ENCODE assay signal across 1 cellular context in the genomic region with DNA sequence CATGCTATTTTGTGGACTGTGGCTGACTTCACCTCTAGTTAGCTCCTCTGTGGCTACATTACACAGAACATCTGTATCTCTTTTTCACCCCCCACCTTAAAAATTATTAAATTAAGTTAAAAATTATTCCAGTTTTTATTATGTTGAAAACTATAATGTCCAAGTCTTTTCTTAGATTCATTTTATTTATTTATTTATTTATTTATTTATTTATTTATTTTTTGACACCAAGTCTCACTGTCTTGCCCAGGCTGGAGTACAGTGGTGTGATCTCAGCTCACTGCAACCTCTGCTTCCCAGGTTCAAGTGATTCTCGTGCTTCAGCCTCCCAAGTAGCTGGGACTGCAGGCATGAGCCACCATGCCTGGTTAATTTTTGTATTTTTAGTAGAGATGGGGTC.
A peak's percentile ranks its signal among the peaks of the same experiment; 100 is the strongest.
TF ChIP-seq lines count a peak whose summit lies in the region.

No MANE protein-coding gene starts in this region.

TF ChIP-seq in HEK293, 187 proteins besides CTCF, POLR2A, EP300 and RAD21:
- peak; percentile 29 for TF ChIP-seq ZNF654 (tag by site-specific recombination; IDR thresholded peaks at IDR 0.05; ENCODE audit: low read depth)
- peak; percentile 61 for TF ChIP-seq ZNF555 (tag by site-specific recombination; conservative IDR thresholded peaks at IDR 0.05)
- TF ChIP-seq ZNF394 (tag by site-specific recombination; IDR thresholded peaks at IDR 0.05; ENCODE audit: borderline replicate concordance) = peak; percentile 91
- peak; percentile 62 for TF ChIP-seq ZBTB8A (tag by site-specific recombination; IDR thresholded peaks at IDR 0.05)
- TF ChIP-seq, protein P1, sequence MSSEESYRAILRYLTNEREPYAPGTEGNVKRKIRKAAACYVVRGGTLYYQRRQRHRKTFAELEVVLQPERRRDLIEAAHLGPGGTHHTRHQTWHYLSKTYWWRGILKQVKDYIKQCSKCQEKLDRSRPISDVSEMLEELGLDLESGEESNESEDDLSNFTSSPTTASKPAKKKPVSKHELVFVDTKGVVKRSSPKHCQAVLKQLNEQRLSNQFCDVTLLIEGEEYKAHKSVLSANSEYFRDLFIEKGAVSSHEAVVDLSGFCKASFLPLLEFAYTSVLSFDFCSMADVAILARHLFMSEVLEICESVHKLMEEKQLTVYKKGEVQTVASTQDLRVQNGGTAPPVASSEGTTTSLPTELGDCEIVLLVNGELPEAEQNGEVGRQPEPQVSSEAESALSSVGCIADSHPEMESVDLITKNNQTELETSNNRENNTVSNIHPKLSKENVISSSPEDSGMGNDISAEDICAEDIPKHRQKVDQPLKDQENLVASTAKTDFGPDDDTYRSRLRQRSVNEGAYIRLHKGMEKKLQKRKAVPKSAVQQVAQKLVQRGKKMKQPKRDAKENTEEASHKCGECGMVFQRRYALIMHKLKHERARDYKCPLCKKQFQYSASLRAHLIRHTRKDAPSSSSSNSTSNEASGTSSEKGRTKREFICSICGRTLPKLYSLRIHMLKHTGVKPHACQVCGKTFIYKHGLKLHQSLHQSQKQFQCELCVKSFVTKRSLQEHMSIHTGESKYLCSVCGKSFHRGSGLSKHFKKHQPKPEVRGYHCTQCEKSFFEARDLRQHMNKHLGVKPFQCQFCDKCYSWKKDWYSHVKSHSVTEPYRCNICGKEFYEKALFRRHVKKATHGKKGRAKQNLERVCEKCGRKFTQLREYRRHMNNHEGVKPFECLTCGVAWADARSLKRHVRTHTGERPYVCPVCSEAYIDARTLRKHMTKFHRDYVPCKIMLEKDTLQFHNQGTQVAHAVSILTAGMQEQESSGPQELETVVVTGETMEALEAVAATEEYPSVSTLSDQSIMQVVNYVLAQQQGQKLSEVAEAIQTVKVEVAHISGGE (tag by site-specific recombination; conservative IDR thresholded peaks at IDR 0.05; ENCODE audit: low read depth) = peak; percentile 58; the same call in 1 of the 2 replicates
- TF ChIP-seq ZNF433 (tag by site-specific recombination; IDR thresholded peaks at IDR 0.05; ENCODE audit: low read depth) = peak; percentile 65
- TF ChIP-seq, protein P2, sequence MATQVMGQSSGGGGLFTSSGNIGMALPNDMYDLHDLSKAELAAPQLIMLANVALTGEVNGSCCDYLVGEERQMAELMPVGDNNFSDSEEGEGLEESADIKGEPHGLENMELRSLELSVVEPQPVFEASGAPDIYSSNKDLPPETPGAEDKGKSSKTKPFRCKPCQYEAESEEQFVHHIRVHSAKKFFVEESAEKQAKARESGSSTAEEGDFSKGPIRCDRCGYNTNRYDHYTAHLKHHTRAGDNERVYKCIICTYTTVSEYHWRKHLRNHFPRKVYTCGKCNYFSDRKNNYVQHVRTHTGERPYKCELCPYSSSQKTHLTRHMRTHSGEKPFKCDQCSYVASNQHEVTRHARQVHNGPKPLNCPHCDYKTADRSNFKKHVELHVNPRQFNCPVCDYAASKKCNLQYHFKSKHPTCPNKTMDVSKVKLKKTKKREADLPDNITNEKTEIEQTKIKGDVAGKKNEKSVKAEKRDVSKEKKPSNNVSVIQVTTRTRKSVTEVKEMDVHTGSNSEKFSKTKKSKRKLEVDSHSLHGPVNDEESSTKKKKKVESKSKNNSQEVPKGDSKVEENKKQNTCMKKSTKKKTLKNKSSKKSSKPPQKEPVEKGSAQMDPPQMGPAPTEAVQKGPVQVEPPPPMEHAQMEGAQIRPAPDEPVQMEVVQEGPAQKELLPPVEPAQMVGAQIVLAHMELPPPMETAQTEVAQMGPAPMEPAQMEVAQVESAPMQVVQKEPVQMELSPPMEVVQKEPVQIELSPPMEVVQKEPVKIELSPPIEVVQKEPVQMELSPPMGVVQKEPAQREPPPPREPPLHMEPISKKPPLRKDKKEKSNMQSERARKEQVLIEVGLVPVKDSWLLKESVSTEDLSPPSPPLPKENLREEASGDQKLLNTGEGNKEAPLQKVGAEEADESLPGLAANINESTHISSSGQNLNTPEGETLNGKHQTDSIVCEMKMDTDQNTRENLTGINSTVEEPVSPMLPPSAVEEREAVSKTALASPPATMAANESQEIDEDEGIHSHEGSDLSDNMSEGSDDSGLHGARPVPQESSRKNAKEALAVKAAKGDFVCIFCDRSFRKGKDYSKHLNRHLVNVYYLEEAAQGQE (tag by site-specific recombination; IDR thresholded peaks at IDR 0.05) = peak; percentile 49
- TF ChIP-seq, protein P3, sequence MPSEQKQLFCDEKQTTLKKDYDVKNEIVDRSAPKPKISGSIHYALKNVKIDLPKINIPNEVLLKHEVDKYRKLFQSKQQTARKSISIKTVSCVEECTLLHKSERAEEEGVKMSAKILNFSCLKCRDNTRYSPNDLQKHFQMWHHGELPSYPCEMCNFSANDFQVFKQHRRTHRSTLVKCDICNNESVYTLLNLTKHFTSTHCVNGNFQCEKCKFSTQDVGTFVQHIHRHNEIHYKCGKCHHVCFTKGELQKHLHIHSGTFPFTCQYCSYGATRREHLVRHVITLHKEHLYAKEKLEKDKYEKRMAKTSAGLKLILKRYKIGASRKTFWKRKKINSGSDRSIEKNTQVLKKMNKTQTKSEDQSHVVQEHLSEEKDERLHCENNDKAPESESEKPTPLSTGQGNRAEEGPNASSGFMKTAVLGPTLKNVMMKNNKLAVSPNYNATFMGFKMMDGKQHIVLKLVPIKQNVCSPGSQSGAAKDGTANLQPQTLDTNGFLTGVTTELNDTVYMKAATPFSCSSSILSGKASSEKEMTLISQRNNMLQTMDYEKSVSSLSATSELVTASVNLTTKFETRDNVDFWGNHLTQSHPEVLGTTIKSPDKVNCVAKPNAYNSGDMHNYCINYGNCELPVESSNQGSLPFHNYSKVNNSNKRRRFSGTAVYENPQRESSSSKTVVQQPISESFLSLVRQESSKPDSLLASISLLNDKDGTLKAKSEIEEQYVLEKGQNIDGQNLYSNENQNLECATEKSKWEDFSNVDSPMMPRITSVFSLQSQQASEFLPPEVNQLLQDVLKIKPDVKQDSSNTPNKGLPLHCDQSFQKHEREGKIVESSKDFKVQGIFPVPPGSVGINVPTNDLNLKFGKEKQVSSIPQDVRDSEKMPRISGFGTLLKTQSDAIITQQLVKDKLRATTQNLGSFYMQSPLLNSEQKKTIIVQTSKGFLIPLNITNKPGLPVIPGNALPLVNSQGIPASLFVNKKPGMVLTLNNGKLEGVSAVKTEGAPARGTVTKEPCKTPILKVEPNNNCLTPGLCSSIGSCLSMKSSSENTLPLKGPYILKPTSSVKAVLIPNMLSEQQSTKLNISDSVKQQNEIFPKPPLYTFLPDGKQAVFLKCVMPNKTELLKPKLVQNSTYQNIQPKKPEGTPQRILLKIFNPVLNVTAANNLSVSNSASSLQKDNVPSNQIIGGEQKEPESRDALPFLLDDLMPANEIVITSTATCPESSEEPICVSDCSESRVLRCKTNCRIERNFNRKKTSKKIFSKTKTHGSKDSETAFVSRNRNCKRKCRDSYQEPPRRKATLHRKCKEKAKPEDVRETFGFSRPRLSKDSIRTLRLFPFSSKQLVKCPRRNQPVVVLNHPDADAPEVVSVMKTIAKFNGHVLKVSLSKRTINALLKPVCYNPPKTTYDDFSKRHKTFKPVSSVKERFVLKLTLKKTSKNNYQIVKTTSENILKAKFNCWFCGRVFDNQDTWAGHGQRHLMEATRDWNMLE (tag by site-specific recombination; conservative IDR thresholded peaks at IDR 0.05; ENCODE audit: low read depth) = peak; percentile 71
- TF ChIP-seq ZNF623 (tag by site-specific recombination; IDR thresholded peaks at IDR 0.05) = peak; percentile 45; the same call in 1 of the 2 replicates
- peak; percentile 59; the same call in 1 of the 2 replicates for TF ChIP-seq ZNF266 (tag by site-specific recombination; IDR thresholded peaks at IDR 0.05; ENCODE audit: low read depth)
- peak; percentile 61; the same call in 1 of the 2 replicates for TF ChIP-seq ZNF140 (tag by site-specific recombination; IDR thresholded peaks at IDR 0.05)
- peak; percentile 70 for TF ChIP-seq ZNF426 (tag by site-specific recombination; IDR thresholded peaks at IDR 0.05)
- TF ChIP-seq ZNF629 (tag by site-specific recombination; IDR thresholded peaks at IDR 0.05) = 0 out of 2 replicates have a peak, but pooled peaks have one; percentile 23
TF ChIP-seq in HEK293: peak in this region for 13; not testable (repeated sequence) for 174.
